ENCODE assay signal across 11 cellular contexts in genomic region chrX:114959729-114960128, GRCh38. TPM values are rescaled to one million over a fixed set of nuclear protein-coding genes. Genes with fewer than 3 reads are reported as not detected.
DNase-seq lines count a peak whose midpoint lies in the region; ATAC-seq and TF ChIP-seq lines count a peak whose summit lies in the region.
"Had no signal": no experiment of that assay in that cellular context is flagged by ENCODE, and none has a peak within 500 bp of the region (broad histone marks: within the 10 kb centered on the region; RNA-seq: fewer than 3 reads in every experiment).

No MANE protein-coding gene starts in this region.

- no peak overlapping the region for H3K4me3 ChIP-seq in cardiac fibroblast (replicated peaks in 1 of 2; ENCODE audit: low read depth in 2 of 2, low read length in 2 of 2)
- no peak overlapping the region for H3K4me3 ChIP-seq in lower leg skin (ENCODE audit: low read depth, poor library complexity, severe bottlenecking)

- H3K9me3 Mint-ChIP-seq in nephron, result no peaks in the 10 kb centered on the region
- no peaks in the 10 kb centered on the region for H3K9me3 Mint-ChIP-seq in activated CD4-positive, alpha-beta memory T cell treated with anti-CD3 and anti-CD28 coated beads for 36 hours

- no peak for ATAC-seq in GM18868 (IDR thresholded peaks at IDR 0.05; ENCODE audit: unreplicated experiment)
- ATAC-seq: left colon had no signal

- intact Hi-C loops in activated CD4-positive, alpha-beta memory T cell treated with anti-CD3 and anti-CD28 coated beads for 36 hours (cut with micrococcal nuclease), result no loop called here
- intact Hi-C loops in head of caudate nucleus (cut with DNase I) (no loop called here), lower leg skin (cut with DNase I; ENCODE audit: low total_unique reads) (no loop called here)

- no peak for TF ChIP-seq POLR2A in lower leg skin (IDR thresholded peaks at IDR 0.05)

- TF ChIP-seq CTCF in cardiac fibroblast (IDR thresholded peaks at IDR 0.05; ENCODE audit: low read depth, low read length) (no peak), nephron (IDR thresholded peaks at IDR 0.05; ENCODE audit: unreplicated experiment in 3 of 3) (peak in 2 of 3 experiments; percentile 53 to 69), lower leg skin (IDR thresholded peaks at IDR 0.05) (no peak)

- POLR2A ChIA-PET in activated CD4-positive, alpha-beta memory T cell treated with anti-CD3 and anti-CD28 coated beads for 36 hours (lab: Charles Lee), result no interaction called here

- H3K36me3 Mint-ChIP-seq in nephron (ENCODE audit: low read depth), result no peaks in the 10 kb centered on the region
- no peaks in the 10 kb centered on the region for H3K36me3 Mint-ChIP-seq in activated CD4-positive, alpha-beta memory T cell treated with anti-CD3 and anti-CD28 coated beads for 36 hours

- no peak overlapping the region for H3K27ac Mint-ChIP-seq in nephron
- H3K27ac Mint-ChIP-seq in activated CD4-positive, alpha-beta memory T cell treated with anti-CD3 and anti-CD28 coated beads for 36 hours, result no peak overlapping the region

- H3K4me1 Mint-ChIP-seq in nephron, result no peaks in the 10 kb centered on the region
- H3K4me1 Mint-ChIP-seq in activated CD4-positive, alpha-beta memory T cell treated with anti-CD3 and anti-CD28 coated beads for 36 hours (ENCODE audit: low read depth), result no peaks in the 10 kb centered on the region

- no peak overlapping the region for H3K4me3 Mint-ChIP-seq in nephron
- no peak overlapping the region for H3K4me3 Mint-ChIP-seq in activated CD4-positive, alpha-beta memory T cell treated with anti-CD3 and anti-CD28 coated beads for 36 hours

- DNase-seq in EL (peak; percentile 2), Kasumi-1 (lab: John Stamatoyannopoulos, UW) (peak; percentile 2 to 9), cardiac fibroblast (ENCODE audit: low read depth in 2 of 2) (peak; percentile 35 to 43), head of caudate nucleus (no peak), lower leg skin (ENCODE audit: low spot score in 2 of 2) (no peak)
- DNase-seq in activated CD4-positive, alpha-beta memory T cell treated with anti-CD3 and anti-CD28 coated beads for 36 hours, result no peak
- DNase-seq: activated naive CD4-positive, alpha-beta T cell; left colon; SIG-M5 had no signal

- H3K27me3 Mint-ChIP-seq in nephron (ENCODE audit: low read depth), result no peaks in the 10 kb centered on the region
- no peaks in the 10 kb centered on the region for H3K27me3 Mint-ChIP-seq in activated CD4-positive, alpha-beta memory T cell treated with anti-CD3 and anti-CD28 coated beads for 36 hours

- CTCF ChIA-PET in activated CD4-positive, alpha-beta memory T cell treated with anti-CD3 and anti-CD28 coated beads for 36 hours (lab: Charles Lee), result no interaction called here

RNA-seq across cellular contexts. Expression of gene IL13RA2, which starts 57.7 kb away (rescaled TPM):
- total RNA-seq in activated CD4-positive, alpha-beta memory T cell treated with anti-CD3 and anti-CD28 coated beads for 36 hours, result not detected
- total RNA-seq in lower leg skin, result 1 to 10 TPM in 1 of 4 donors, under 1 TPM in 1, not detected in 2; 0.29 to 1.5 TPM

Comparison
In these comparisons a context has a peak if more than half of its experiments do, and no peak if none do; other contexts are left out.
1. DNase-seq: peak in EL (single experiment), Kasumi-1 (2 of 2) and cardiac fibroblast (2 of 2); none in activated CD4-positive, alpha-beta memory T cell treated with anti-CD3 and anti-CD28 coated beads for 36 hours (single experiment), head of caudate nucleus (0 of 42) and lower leg skin (0 of 2).
2. CTCF ChIP-seq: peak in nephron (2 of 3); none in cardiac fibroblast (single experiment) and lower leg skin (0 of 3).